In the genomic region with DNA sequence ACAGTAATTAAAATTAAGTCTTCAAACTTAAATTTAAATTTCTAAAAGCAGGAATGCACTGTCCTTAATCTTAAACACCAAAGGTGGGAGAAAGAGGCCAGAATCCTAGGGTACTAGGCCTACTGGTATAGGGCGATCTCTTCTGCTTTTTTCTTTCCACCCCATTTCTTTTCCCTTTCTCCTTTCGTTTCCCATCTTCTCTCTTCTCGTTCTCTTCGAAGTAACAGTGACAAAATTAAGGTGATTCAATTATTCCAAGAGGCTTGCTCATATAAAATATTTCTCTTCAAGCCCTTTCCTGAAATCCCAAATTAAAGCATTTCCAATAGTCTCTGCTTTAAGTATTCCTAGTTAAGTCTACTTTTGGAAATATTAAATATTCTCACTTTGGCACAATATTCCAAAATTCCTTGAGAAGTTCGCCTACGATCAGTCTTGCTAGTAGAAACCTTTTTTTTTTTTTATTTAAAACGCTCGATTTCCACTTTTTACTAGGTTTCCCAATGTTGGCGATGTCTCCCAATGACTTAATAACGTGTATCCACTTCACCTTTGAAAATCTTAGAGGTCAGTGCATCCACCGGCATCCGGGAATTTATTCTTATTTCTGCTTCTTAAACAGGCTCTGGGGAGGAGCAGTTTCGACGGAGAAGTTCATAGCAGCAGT, we compare ENCODE assay signal across 8 cellular contexts. TPM values are rescaled to one million over a fixed set of nuclear protein-coding genes. Genes with fewer than 3 reads are reported as not detected.
DNase-seq lines count a peak whose midpoint lies in the region; FAIRE-seq and TF ChIP-seq lines count a peak whose summit lies in the region.

No MANE protein-coding gene starts in this region.

- peaks cover 37% of the 10 kb centered on the region for H3K4me1 Mint-ChIP-seq in T-helper 1 cell treated with Interleukin-12 subunit alpha and Interleukin-12 subunit beta and Interleukin-4 antibody, amounts not matched to agents 30 μg/mL and 1 μg/mL, for 36 hours (ENCODE audit: low read depth)
- peaks cover 37% of the 10 kb centered on the region for H3K4me1 Mint-ChIP-seq in activated T-helper 2 cell treated with anti-CD3 and anti-CD28 coated beads, Interferon-gamma antibody, Interleukin-2, Interleukin-4, amounts not matched to agents 10 μg/mL and 5 μg/mL and 100 μg/mL, durations not matched to agents 14 hours and 24 hours and 36 hours (ENCODE audit: low read depth)

- peak overlapping the region; percentile 93 for H3K27ac Mint-ChIP-seq in T-helper 1 cell treated with Interleukin-12 subunit alpha and Interleukin-12 subunit beta and Interleukin-4 antibody, amounts not matched to agents 30 μg/mL and 1 μg/mL, for 36 hours
- H3K27ac Mint-ChIP-seq in activated T-helper 2 cell treated with anti-CD3 and anti-CD28 coated beads, Interferon-gamma antibody, Interleukin-2, Interleukin-4, amounts not matched to agents 10 μg/mL and 5 μg/mL and 100 μg/mL, durations not matched to agents 14 hours and 24 hours and 36 hours: peak overlapping the region; percentile 94

- no peaks in the 10 kb centered on the region for H3K9me3 Mint-ChIP-seq in T-helper 1 cell treated with Interleukin-12 subunit alpha and Interleukin-12 subunit beta and Interleukin-4 antibody, amounts not matched to agents 30 μg/mL and 1 μg/mL, for 36 hours
- H3K9me3 Mint-ChIP-seq in activated T-helper 2 cell treated with anti-CD3 and anti-CD28 coated beads, Interferon-gamma antibody, Interleukin-2, Interleukin-4, amounts not matched to agents 10 μg/mL and 5 μg/mL and 100 μg/mL, durations not matched to agents 14 hours and 24 hours and 36 hours: no peaks in the 10 kb centered on the region

- no peaks in the 10 kb centered on the region for H3K27me3 Mint-ChIP-seq in T-helper 1 cell treated with Interleukin-12 subunit alpha and Interleukin-12 subunit beta and Interleukin-4 antibody, amounts not matched to agents 30 μg/mL and 1 μg/mL, for 36 hours (ENCODE audit: low read depth)
- H3K27me3 Mint-ChIP-seq in activated T-helper 2 cell treated with anti-CD3 and anti-CD28 coated beads, Interferon-gamma antibody, Interleukin-2, Interleukin-4, amounts not matched to agents 10 μg/mL and 5 μg/mL and 100 μg/mL, durations not matched to agents 14 hours and 24 hours and 36 hours (ENCODE audit: low read depth): peaks cover 2% of the 10 kb centered on the region

- TF ChIP-seq POLR2A in GM12891 (IDR thresholded peaks at IDR 0.05; ENCODE audit: low read depth, low read length): no peak

- H3K36me3 Mint-ChIP-seq in T-helper 1 cell treated with Interleukin-12 subunit alpha and Interleukin-12 subunit beta and Interleukin-4 antibody, amounts not matched to agents 30 μg/mL and 1 μg/mL, for 36 hours (ENCODE audit: low read depth): peaks cover 3% of the 10 kb centered on the region
- peaks cover 22% of the 10 kb centered on the region for H3K36me3 Mint-ChIP-seq in activated T-helper 2 cell treated with anti-CD3 and anti-CD28 coated beads, Interferon-gamma antibody, Interleukin-2, Interleukin-4, amounts not matched to agents 10 μg/mL and 5 μg/mL and 100 μg/mL, durations not matched to agents 14 hours and 24 hours and 36 hours (ENCODE audit: low read depth)

- H3K27ac ChIP-seq in substantia nigra (ENCODE audit: low read depth, low read length, poor library complexity, severe bottlenecking): peak overlapping the region; percentile 91

- peak overlapping the region; percentile 86 for H3K4me3 Mint-ChIP-seq in T-helper 1 cell treated with Interleukin-12 subunit alpha and Interleukin-12 subunit beta and Interleukin-4 antibody, amounts not matched to agents 30 μg/mL and 1 μg/mL, for 36 hours
- peak overlapping the region; percentile 86 for H3K4me3 Mint-ChIP-seq in activated T-helper 2 cell treated with anti-CD3 and anti-CD28 coated beads, Interferon-gamma antibody, Interleukin-2, Interleukin-4, amounts not matched to agents 10 μg/mL and 5 μg/mL and 100 μg/mL, durations not matched to agents 14 hours and 24 hours and 36 hours (ENCODE audit: low read depth)

- intact Hi-C loops in activated T-helper 2 cell treated with anti-CD3 and anti-CD28 coated beads, Interferon-gamma antibody, Interleukin-2, Interleukin-4, amounts not matched to agents 10 μg/mL and 5 μg/mL and 100 μg/mL, durations not matched to agents 14 hours and 24 hours and 36 hours (cut with micrococcal nuclease): loop anchor here (2.0 to 10.0 kb wide), 6 partner anchors 33 to 434 kb away; no protein-coding TSS in a partner anchor

- no peak for DNase-seq in T-helper 1 cell
- no peak for DNase-seq in activated T-helper 2 cell treated with anti-CD3 and anti-CD28 coated beads, Interferon-gamma antibody, Interleukin-2, Interleukin-4, amounts not matched to agents 10 μg/mL and 5 μg/mL and 100 μg/mL, durations not matched to agents 14 hours and 24 hours and 36 hours (ENCODE audit: low spot score)
- DNase-seq in inferior parietal cortex (ENCODE audit: extremely low spot score): peak; percentile 56
- DNase-seq in substantia nigra (lab: John Stamatoyannopoulos, UW): no peak
- DNase-seq in NCI-H128 (lab: John Stamatoyannopoulos, UW; ENCODE audit: unreplicated experiment): no peak
- no peak for DNase-seq in GM12891 (ENCODE audit: insufficient read length, low spot score)
- DNase-seq in UCSD-AML1 (lab: John Stamatoyannopoulos, UW; ENCODE audit: unreplicated experiment): no peak

- FAIRE-seq in GM12891 (lab: Jason Lieb, UNC): no peak

TF ChIP-seq in GM12891, 5 proteins besides CTCF, POLR2A, EP300 and RAD21:
- TF ChIP-seq SPI1 (IDR thresholded peaks at IDR 0.05; ENCODE audit: low read depth, low read length) (no peak), POU2F2 (IDR thresholded peaks at IDR 0.05; ENCODE audit: low read depth, low read length) (no peak)

RNA-seq across cellular contexts. Expression of gene LCOR, which starts 0.8 kb away (rescaled TPM):
- 23.6 and 27.3 TPM in 2 replicates for total RNA-seq in activated T-helper 2 cell treated with anti-CD3 and anti-CD28 coated beads, Interferon-gamma antibody, Interleukin-2, Interleukin-4, amounts not matched to agents 10 μg/mL and 5 μg/mL and 100 μg/mL, durations not matched to agents 14 hours and 24 hours and 36 hours
- polyA plus RNA-seq in GM12891 (2012; ENCODE audit: low read depth, missing spikeins): 5.8 TPM
